Comparison of ENCODE assay signal across 7 cellular contexts in the genomic region with DNA sequence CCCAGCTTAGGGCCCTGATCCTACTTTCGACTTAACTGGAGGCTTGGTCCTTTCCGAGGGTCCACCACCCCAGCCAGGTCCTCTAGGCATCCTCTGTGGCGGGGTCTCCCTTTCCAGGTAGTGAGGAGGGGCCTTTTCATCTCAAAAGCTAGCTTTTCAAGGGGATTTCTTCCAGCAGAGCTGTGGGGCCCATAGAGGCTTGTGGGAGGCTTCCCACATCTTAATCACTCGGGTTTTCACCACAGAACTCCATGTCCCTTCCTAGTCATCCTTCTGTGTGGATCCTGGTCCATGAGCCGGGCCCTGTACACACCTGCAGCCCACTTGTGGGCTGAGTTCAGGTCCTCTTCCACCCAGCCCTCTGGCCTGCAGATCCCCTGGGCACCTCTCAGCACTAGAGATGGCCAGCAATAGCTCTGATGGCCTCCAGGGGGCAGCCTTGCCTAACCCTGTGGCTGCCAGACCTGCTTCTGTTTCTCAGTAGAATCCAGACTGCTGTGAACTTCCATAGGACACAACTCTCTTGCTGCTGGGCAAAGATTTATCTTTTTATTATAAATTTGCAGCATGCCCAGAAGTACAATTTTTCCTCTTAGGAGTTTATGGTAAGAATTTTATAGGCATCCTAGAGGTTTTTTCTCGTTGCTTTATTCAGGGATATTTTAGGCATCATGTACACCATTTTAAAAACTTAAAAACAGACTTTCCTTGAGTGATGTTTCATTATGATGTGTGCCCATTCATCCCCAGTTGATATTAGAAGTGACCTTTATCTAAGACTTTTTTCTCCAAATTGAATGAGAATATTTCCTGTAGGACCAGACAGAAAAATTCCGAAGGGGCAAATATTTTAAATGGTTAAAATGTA.
DNase-seq lines count a peak whose midpoint lies in the region; ATAC-seq, FAIRE-seq and TF ChIP-seq lines count a peak whose summit lies in the region.

No MANE protein-coding gene starts in this region.

- no peak overlapping the region for H3K4me3 ChIP-seq in right cardiac atrium (ENCODE audit: low read length)
- no peak overlapping the region for H3K4me3 ChIP-seq in small intestine (ENCODE audit: low read depth in 1 of 2, low read length in 2 of 2)

- 77% methylated on average over 7 of the region's 7 CpGs for WGBS in right cardiac atrium
- 61 to 68% (median 65%) methylated on average over 7 of the region's 7 CpGs for WGBS in small intestine, 3 donors

- H3K27ac ChIP-seq in right cardiac atrium (ENCODE audit: low read length) (no peak overlapping the region), small intestine (ENCODE audit: low read depth in 1 of 2, low read length in 1 of 2) (no peak overlapping the region)

- H3K36me3 ChIP-seq in small intestine (ENCODE audit: control insufficient read depth in 2 of 2, insufficient read depth in 2 of 2, low read length in 2 of 2), result peaks cover 0 to 2% of the 10 kb centered on the region in 2 donors

- no peak for FAIRE-seq in small intestine (lab: Jason Lieb, UNC)

- peak; percentile 96 for TF ChIP-seq CTCF in GM13976 (IDR thresholded peaks at IDR 0.05; ENCODE audit: borderline replicate concordance, control extremely low read depth, extremely low read depth, insufficient read depth, missing control alignments)

- peak; percentile 80 for DNase-seq in GM13976 (ENCODE audit: low spot score)
- DNase-seq in NCI-H1105 (lab: John Stamatoyannopoulos, UW), result peak; percentile 63
- peak; percentile 69 for DNase-seq in SW480 (ENCODE audit: low spot score)
- peak in 36 of 56 donors; percentile 10 to 74 (median 36) for DNase-seq in amygdala (lab: John Stamatoyannopoulos, UW)
- peak; percentile 59 to 86 (median 82) for DNase-seq in right cardiac atrium
- peak; percentile 63 for DNase-seq in small intestine

- intact Hi-C loops in right cardiac atrium (cut with DNase I), result loop anchor here in 3 of 4 donors (5.0 to 10.0 kb wide), 3 partner anchors 293 to 365 kb away; no protein-coding TSS in a partner anchor

- H3K9me3 ChIP-seq in right cardiac atrium (ENCODE audit: control insufficient read depth, low read length), result peaks cover 2% of the 10 kb centered on the region
- no peaks in the 10 kb centered on the region for H3K9me3 ChIP-seq in small intestine (ENCODE audit: control insufficient read depth, low read depth)

- ATAC-seq in HG02642 (IDR thresholded peaks at IDR 0.05; ENCODE audit: poor library complexity, unreplicated experiment) (peak; percentile 87), right cardiac atrium (peak; percentile 88 to 89)

- H3K4me1 ChIP-seq in right cardiac atrium (ENCODE audit: control insufficient read depth, insufficient read depth, low read length) (no peaks in the 10 kb centered on the region), small intestine (ENCODE audit: control insufficient read depth in 2 of 2, insufficient read depth in 1 of 2, low read depth in 1 of 2, low read length in 1 of 2) (no peaks in the 10 kb centered on the region)

- H3K27me3 ChIP-seq in right cardiac atrium (ENCODE audit: control insufficient read depth, insufficient read depth) (no peaks in the 10 kb centered on the region), small intestine (ENCODE audit: control insufficient read depth in 2 of 2, insufficient read depth in 2 of 2, low read length in 2 of 2) (no peaks in the 10 kb centered on the region)

- in situ Hi-C loops in GM13976 (cut with MboI; ENCODE audit: low sequenced_read_pairs, unreplicated experiment), result loop anchor here (25.0 kb wide), 2 partner anchors 285 to 365 kb away; no protein-coding TSS in a partner anchor
